8 cellular contexts compared by ENCODE assay signal in genomic region chr19:46713781-46714522, GRCh38. TPM values are rescaled to one million over a fixed set of nuclear protein-coding genes. Genes with fewer than 3 reads are reported as not detected.
DNase-seq lines count a peak whose midpoint lies in the region; ATAC-seq and TF ChIP-seq lines count a peak whose summit lies in the region.

No MANE protein-coding gene starts in this region.

- H3K9me3 Mint-ChIP-seq in activated T-helper 2 cell treated with anti-CD3 and anti-CD28 coated beads, Interferon-gamma antibody, Interleukin-2, Interleukin-4, amounts not matched to agents 10 μg/mL and 5 μg/mL and 100 μg/mL, durations not matched to agents 14 hours and 24 hours and 36 hours, result no peaks in the 10 kb centered on the region
- H3K9me3 Mint-ChIP-seq in nephron progenitor cell, result no peaks in the 10 kb centered on the region

- H3K4me1 Mint-ChIP-seq in activated T-helper 2 cell treated with anti-CD3 and anti-CD28 coated beads, Interferon-gamma antibody, Interleukin-2, Interleukin-4, amounts not matched to agents 10 μg/mL and 5 μg/mL and 100 μg/mL, durations not matched to agents 14 hours and 24 hours and 36 hours (ENCODE audit: low read depth), result peaks cover 30% of the 10 kb centered on the region
- H3K4me1 Mint-ChIP-seq in nephron progenitor cell, result peaks cover 38% of the 10 kb centered on the region

- H3K4me3 ChIP-seq in Peyer's patch (peak overlapping the region; percentile 62 to 92 (median 76)), fibroblast of the aortic adventitia (ENCODE audit: low read depth, low read length) (peak overlapping the region; percentile 78)

- DNase-seq in C1 segment of cervical spinal cord (lab: John Stamatoyannopoulos, UW) (peak in 10 of 14 donors; percentile 17 to 62 (median 45)), Peyer's patch (peak; percentile 89 to 97 (median 97)), fibroblast of the aortic adventitia (ENCODE audit: low read depth) (peak; percentile 77), nephron progenitor cell (peak; percentile 65), stromal cell of bone marrow (ENCODE audit: low read depth) (peak; percentile 82)
- peak; percentile 63 for DNase-seq in activated T-helper 2 cell treated with anti-CD3 and anti-CD28 coated beads, Interferon-gamma antibody, Interleukin-2, Interleukin-4, amounts not matched to agents 10 μg/mL and 5 μg/mL and 100 μg/mL, durations not matched to agents 14 hours and 24 hours and 36 hours (ENCODE audit: low spot score)

- no peaks in the 10 kb centered on the region for H3K27me3 ChIP-seq in Peyer's patch

- no peaks in the 10 kb centered on the region for H3K9me3 ChIP-seq in Peyer's patch

- peaks cover 50% of the 10 kb centered on the region for H3K36me3 Mint-ChIP-seq in activated T-helper 2 cell treated with anti-CD3 and anti-CD28 coated beads, Interferon-gamma antibody, Interleukin-2, Interleukin-4, amounts not matched to agents 10 μg/mL and 5 μg/mL and 100 μg/mL, durations not matched to agents 14 hours and 24 hours and 36 hours (ENCODE audit: low read depth)
- peaks cover 19% of the 10 kb centered on the region for H3K36me3 Mint-ChIP-seq in nephron progenitor cell (ENCODE audit: low read depth)

- ATAC-seq in HG03159 (IDR thresholded peaks at IDR 0.05; ENCODE audit: unreplicated experiment), result peak; percentile 22
- no peak for ATAC-seq in HG02610 (IDR thresholded peaks at IDR 0.05; ENCODE audit: unreplicated experiment)

- H3K27ac Mint-ChIP-seq in activated T-helper 2 cell treated with anti-CD3 and anti-CD28 coated beads, Interferon-gamma antibody, Interleukin-2, Interleukin-4, amounts not matched to agents 10 μg/mL and 5 μg/mL and 100 μg/mL, durations not matched to agents 14 hours and 24 hours and 36 hours, result peak overlapping the region; percentile 92
- peak overlapping the region; percentile 51 for H3K27ac Mint-ChIP-seq in nephron progenitor cell

- peak overlapping the region; percentile 91 to 95 (median 93) for H3K27ac ChIP-seq in Peyer's patch

- intact Hi-C loops in activated T-helper 2 cell treated with anti-CD3 and anti-CD28 coated beads, Interferon-gamma antibody, Interleukin-2, Interleukin-4, amounts not matched to agents 10 μg/mL and 5 μg/mL and 100 μg/mL, durations not matched to agents 14 hours and 24 hours and 36 hours (cut with micrococcal nuclease), result loop anchor here (2.0 kb wide), 1 partner anchor 73 kb away; no protein-coding TSS in a partner anchor

- H3K4me1 ChIP-seq in Peyer's patch, result peaks cover 0 to 26% (median 21%) of the 10 kb centered on the region in 4 donors

- peak overlapping the region; percentile 94 for H3K4me3 Mint-ChIP-seq in activated T-helper 2 cell treated with anti-CD3 and anti-CD28 coated beads, Interferon-gamma antibody, Interleukin-2, Interleukin-4, amounts not matched to agents 10 μg/mL and 5 μg/mL and 100 μg/mL, durations not matched to agents 14 hours and 24 hours and 36 hours (ENCODE audit: low read depth)
- H3K4me3 Mint-ChIP-seq in nephron progenitor cell, result peak overlapping the region; percentile 98

- peaks cover 0 to 24% (median 0%) of the 10 kb centered on the region in 3 donors for H3K36me3 ChIP-seq in Peyer's patch

- no peaks in the 10 kb centered on the region for H3K27me3 Mint-ChIP-seq in activated T-helper 2 cell treated with anti-CD3 and anti-CD28 coated beads, Interferon-gamma antibody, Interleukin-2, Interleukin-4, amounts not matched to agents 10 μg/mL and 5 μg/mL and 100 μg/mL, durations not matched to agents 14 hours and 24 hours and 36 hours (ENCODE audit: low read depth)
- no peaks in the 10 kb centered on the region for H3K27me3 Mint-ChIP-seq in nephron progenitor cell (ENCODE audit: low read depth, poor library complexity)

- TF ChIP-seq CTCF in Peyer's patch (IDR thresholded peaks at IDR 0.05), result no peak
- TF ChIP-seq CTCF in fibroblast of the aortic adventitia (IDR thresholded peaks at IDR 0.05; ENCODE audit: insufficient read depth, low read length), result no peak
- TF ChIP-seq CTCF in nephron progenitor cell (IDR thresholded peaks at IDR 0.05), result no peak

- TF ChIP-seq POLR2A in Peyer's patch (IDR thresholded peaks at IDR 0.05), result no peak

RNA-seq across cellular contexts. Expression of gene PRKD2, which starts 3.0 kb away (rescaled TPM):
- total RNA-seq in Peyer's patch (10 to 100 TPM; 57.0 to 88.8 (median 64.0) TPM), fibroblast of the aortic adventitia (ENCODE audit: low replicate concordance) (8.0 and 9.7 TPM in 2 replicates)
- total RNA-seq in activated T-helper 2 cell treated with anti-CD3 and anti-CD28 coated beads, Interferon-gamma antibody, Interleukin-2, Interleukin-4, amounts not matched to agents 10 μg/mL and 5 μg/mL and 100 μg/mL, durations not matched to agents 14 hours and 24 hours and 36 hours, result 77.9 and 79.8 TPM in 2 replicates

RNA-seq across cellular contexts. Expression of gene FKRP, which starts 31.9 kb away (rescaled TPM):
- 10 to 100 TPM in 3 of 4 donors, 1 to 10 TPM in 1; 9.1 to 18.6 (median 15.3) TPM for total RNA-seq in Peyer's patch
- total RNA-seq in activated T-helper 2 cell treated with anti-CD3 and anti-CD28 coated beads, Interferon-gamma antibody, Interleukin-2, Interleukin-4, amounts not matched to agents 10 μg/mL and 5 μg/mL and 100 μg/mL, durations not matched to agents 14 hours and 24 hours and 36 hours, result 23.1 and 23.8 TPM in 2 replicates
- 11.8 and 13.2 TPM in 2 replicates for total RNA-seq in fibroblast of the aortic adventitia (ENCODE audit: low replicate concordance)

RNA-seq across cellular contexts. Expression of gene STRN4, which starts 32.3 kb away (rescaled TPM):
- total RNA-seq in Peyer's patch, result 100 to 1,000 TPM in 3 of 4 donors, 10 to 100 TPM in 1; 80.9 to 146 (median 116) TPM
- total RNA-seq in activated T-helper 2 cell treated with anti-CD3 and anti-CD28 coated beads, Interferon-gamma antibody, Interleukin-2, Interleukin-4, amounts not matched to agents 10 μg/mL and 5 μg/mL and 100 μg/mL, durations not matched to agents 14 hours and 24 hours and 36 hours, result 96.2 and 97.7 TPM in 2 replicates
- 45.3 and 45.9 TPM in 2 replicates for total RNA-seq in fibroblast of the aortic adventitia (ENCODE audit: low replicate concordance)

RNA-seq across cellular contexts. Expression of gene DACT3, which starts 53.0 kb away (rescaled TPM):
- total RNA-seq in Peyer's patch, result 1 to 10 TPM in 2 of 4 donors, under 1 TPM in 2; 0.53 to 2.3 (median 1.4) TPM
- total RNA-seq in activated T-helper 2 cell treated with anti-CD3 and anti-CD28 coated beads, Interferon-gamma antibody, Interleukin-2, Interleukin-4, amounts not matched to agents 10 μg/mL and 5 μg/mL and 100 μg/mL, durations not matched to agents 14 hours and 24 hours and 36 hours, result 6.1 and 6.5 TPM in 2 replicates
- 5.1 and 17.5 TPM in 2 replicates for total RNA-seq in fibroblast of the aortic adventitia (ENCODE audit: low replicate concordance)

Comparison
In these comparisons a context has a peak if more than half of its experiments do, and no peak if none do; other contexts are left out.
1. DNase-seq: peak in every context shown above with its lines; median percentile 97 in Peyer's patch; 82 in stromal cell of bone marrow; 77 in fibroblast of the aortic adventitia; 65 in nephron progenitor cell; 63 in activated T-helper 2 cell treated with anti-CD3 and anti-CD28 coated beads, Interferon-gamma antibody, Interleukin-2, Interleukin-4, amounts not matched to agents 10 μg/mL and 5 μg/mL and 100 μg/mL, durations not matched to agents 14 hours and 24 hours and 36 hours; 45 in C1 segment of cervical spinal cord.